Comparison of ENCODE assay signal across 11 cellular contexts in genomic region chr17:50561796-50562195, GRCh38. TPM values are rescaled to one million over a fixed set of nuclear protein-coding genes. Genes with fewer than 3 reads are reported as not detected.
A peak's percentile ranks its signal among the peaks of the same experiment; 100 is the strongest.
DNase-seq lines count a peak whose midpoint lies in the region; ATAC-seq and TF ChIP-seq lines count a peak whose summit lies in the region.
"Had no signal": no experiment of that assay in that cellular context is flagged by ENCODE, and none has a peak within 500 bp of the region (broad histone marks: within the 10 kb centered on the region; RNA-seq: fewer than 3 reads in every experiment).

No MANE protein-coding gene starts in this region.

- intact Hi-C loops in sciatic nerve (cut with DNase I) = no loop called here

- ATAC-seq in activated T-cell treated with anti-CD3 and anti-CD28 coated beads, Interleukin-2, amount 50 U/mL, for 4 hours = no peak
- ATAC-seq in T-helper 17 cell (no peak), HG02884 (IDR thresholded peaks at IDR 0.05; ENCODE audit: unreplicated experiment) (no peak), sciatic nerve (no peak)
- ATAC-seq: stimulated activated memory B cell treated with anti-CD40 and anti-IgM and Interleukin-4, amounts not matched to agents 10 μg/mL and 1 μg/mL and 100 μg/mL, for 72 hours had no signal

- H3K4me3 Mint-ChIP-seq in activated T-cell treated with anti-CD3 and anti-CD28 coated beads, Interleukin-2, amount 50 U/mL, for 4 hours = peak overlapping the region; percentile 41
- peak overlapping the region; percentile 78 for H3K4me3 Mint-ChIP-seq in T-helper 17 cell

- H3K27ac ChIP-seq in suprapubic skin = no peak overlapping the region

- H3K27me3 Mint-ChIP-seq in activated T-cell treated with anti-CD3 and anti-CD28 coated beads, Interleukin-2, amount 50 U/mL, for 4 hours (ENCODE audit: low read depth) = peaks cover 64% of the 10 kb centered on the region
- peaks cover 52% of the 10 kb centered on the region for H3K27me3 Mint-ChIP-seq in T-helper 17 cell

- TF ChIP-seq CTCF in suprapubic skin (IDR thresholded peaks at IDR 0.05) = no peak

- no peaks in the 10 kb centered on the region for H3K9me3 Mint-ChIP-seq in activated T-cell treated with anti-CD3 and anti-CD28 coated beads, Interleukin-2, amount 50 U/mL, for 4 hours
- H3K9me3 Mint-ChIP-seq: activated CD4-positive, alpha-beta memory T cell treated with anti-CD3 and anti-CD28 coated beads for 36 hours; stimulated activated memory B cell treated with anti-CD40 and anti-IgM and Interleukin-4, amounts not matched to agents 10 μg/mL and 1 μg/mL and 100 μg/mL, for 72 hours had no signal

- H3K9me3 ChIP-seq in T-helper 17 cell (ENCODE audit: control insufficient read depth, low read length, poor library complexity, severe bottlenecking) (no peaks in the 10 kb centered on the region), iPS-15b (ENCODE audit: control insufficient read depth, insufficient read depth, low read length) (no peaks in the 10 kb centered on the region), suprapubic skin (no peaks in the 10 kb centered on the region)

- H3K36me3 Mint-ChIP-seq in activated T-cell treated with anti-CD3 and anti-CD28 coated beads, Interleukin-2, amount 50 U/mL, for 4 hours (ENCODE audit: insufficient read depth) = no peaks in the 10 kb centered on the region
- no peaks in the 10 kb centered on the region for H3K36me3 Mint-ChIP-seq in T-helper 17 cell (ENCODE audit: low read depth)
- H3K36me3 Mint-ChIP-seq: activated CD4-positive, alpha-beta memory T cell treated with anti-CD3 and anti-CD28 coated beads for 36 hours had no signal

- no CpG with 5 or more reads among the region's 24 CpGs for WGBS in suprapubic skin

- H3K27me3 ChIP-seq in iPS-15b (ENCODE audit: control insufficient read depth, insufficient read depth, low read length) (peaks cover 74% of the 10 kb centered on the region), suprapubic skin (peaks cover 52% of the 10 kb centered on the region)

- DNase-seq in activated T-cell treated with anti-CD3 and anti-CD28 coated beads, Interleukin-2, amount 50 U/mL, for 4 hours = no peak
- no peak for DNase-seq in activated T-cell treated with anti-CD3 and anti-CD28 coated beads for 4 hours
- no peak for DNase-seq in T-helper 17 cell
- no peak for DNase-seq in suprapubic skin (ENCODE audit: low spot score in 2 of 2)
- DNase-seq in stimulated activated CD4-positive, alpha-beta T cell treated with anti-CD3 and anti-CD28 coated beads, Interleukin-2, amount 100 ng/mL, for 24 hours = no peak
- DNase-seq in sciatic nerve (ENCODE audit: low spot score) = no peak
- DNase-seq: activated CD4-positive, alpha-beta memory T cell treated with anti-CD3 and anti-CD28 coated beads for 36 hours; activated effector memory CD4-positive, alpha-beta T cell treated with Interleukin-2 at 50 U/mL for 16 hours had no signal

- peak overlapping the region; percentile 70 for H3K27ac Mint-ChIP-seq in T-helper 17 cell
- H3K27ac Mint-ChIP-seq: activated CD4-positive, alpha-beta memory T cell treated with anti-CD3 and anti-CD28 coated beads for 36 hours; stimulated activated memory B cell treated with anti-CD40 and anti-IgM and Interleukin-4, amounts not matched to agents 10 μg/mL and 1 μg/mL and 100 μg/mL, for 72 hours had no signal

- TF ChIP-seq POLR2A in suprapubic skin (IDR thresholded peaks at IDR 0.05) = no peak

- peaks cover 17% of the 10 kb centered on the region for H3K4me1 ChIP-seq in iPS-15b (ENCODE audit: control insufficient read depth, insufficient read depth, low read length)
- H3K4me1 ChIP-seq in suprapubic skin = peaks cover 68% of the 10 kb centered on the region

- no peak for TF ChIP-seq EP300 in suprapubic skin (IDR thresholded peaks at IDR 0.05)

- H3K4me3 ChIP-seq in iPS-15b (ENCODE audit: low read depth, low read length) = peak overlapping the region; percentile 49
- H3K4me3 ChIP-seq in suprapubic skin = peak overlapping the region; percentile 71

- peaks cover 28% of the 10 kb centered on the region for H3K4me1 Mint-ChIP-seq in activated T-cell treated with anti-CD3 and anti-CD28 coated beads, Interleukin-2, amount 50 U/mL, for 4 hours (ENCODE audit: low read depth)
- H3K4me1 Mint-ChIP-seq in T-helper 17 cell = peaks cover 28% of the 10 kb centered on the region

- H3K36me3 ChIP-seq in iPS-15b (ENCODE audit: control insufficient read depth, insufficient read depth, low read length) (no peaks in the 10 kb centered on the region), suprapubic skin (no peaks in the 10 kb centered on the region)

- no peak overlapping the region for H3K9ac ChIP-seq in iPS-15b (ENCODE audit: low read depth, low read length)

RNA-seq across cellular contexts. Expression of gene CACNA1G, which starts 1.3 kb away (rescaled TPM):
- total RNA-seq in activated T-cell treated with anti-CD3 and anti-CD28 coated beads, Interleukin-2, amount 50 U/mL, for 4 hours = under 1 TPM in 1 of 3 donors, not detected in 2; 0.03 TPM
- under 1 TPM; 0.05 to 0.18 TPM for total RNA-seq in T-helper 17 cell
- total RNA-seq in suprapubic skin = 1 to 10 TPM; 1.1 to 9.9 (median 2.7) TPM
- 0.36 TPM for total RNA-seq in sciatic nerve

RNA-seq across cellular contexts. Expression of gene SPATA20, which starts 14.8 kb away (rescaled TPM):
- total RNA-seq in activated T-cell treated with anti-CD3 and anti-CD28 coated beads, Interleukin-2, amount 50 U/mL, for 4 hours = 10 to 100 TPM in 2 of 3 donors, 1 to 10 TPM in 1; 6.5 to 16.9 (median 13.5) TPM
- 10 to 100 TPM; 11.3 to 16.4 TPM for total RNA-seq in T-helper 17 cell
- 10 to 100 TPM; 36.5 to 75.4 (median 50.9) TPM for total RNA-seq in suprapubic skin
- total RNA-seq in sciatic nerve = 37.5 TPM

RNA-seq across cellular contexts. Expression of gene EPN3, which starts 29.3 kb away (rescaled TPM):
- under 1 TPM in 1 of 3 donors, not detected in 2; 0.30 TPM for total RNA-seq in activated T-cell treated with anti-CD3 and anti-CD28 coated beads, Interleukin-2, amount 50 U/mL, for 4 hours
- not detected for total RNA-seq in T-helper 17 cell
- total RNA-seq in suprapubic skin = 100 to 1,000 TPM in 1 of 4 donors, 10 to 100 TPM in 3; 30.3 to 110 (median 78.5) TPM
- total RNA-seq in sciatic nerve = 0.27 TPM
- total RNA-seq: activated CD4-positive, alpha-beta memory T cell treated with anti-CD3 and anti-CD28 coated beads for 36 hours had no signal

RNA-seq across cellular contexts. Expression of gene MYCBPAP, which starts 53.6 kb away (rescaled TPM):
- under 1 TPM; 0.26 to 0.49 (median 0.30) TPM for total RNA-seq in activated T-cell treated with anti-CD3 and anti-CD28 coated beads, Interleukin-2, amount 50 U/mL, for 4 hours
- total RNA-seq in T-helper 17 cell (1 to 10 TPM; 1.2 to 1.3 TPM), suprapubic skin (1 to 10 TPM in 2 of 4 donors, under 1 TPM in 2; 0.42 to 4.6 (median 1.3) TPM), sciatic nerve (3.3 TPM)

Comparison
In these comparisons a context has a peak if more than half of its experiments do, and no peak if none do; other contexts are left out.
1. RNA of gene EPN3, which starts 29.3 kb away (total RNA-seq): 30.3 to 110 TPM in suprapubic skin; 0.27 TPM in sciatic nerve (single experiment), 0.30 TPM in activated T-cell treated with anti-CD3 and anti-CD28 coated beads, Interleukin-2, amount 50 U/mL, for 4 hours and not detected in T-helper 17 cell; every median in the first group is over 10 times any median in the second.